ENCODE assay signal across 23 cellular contexts in genomic region chr12:52361553-52361952, GRCh38. TPM values are rescaled to one million over a fixed set of nuclear protein-coding genes. Genes with fewer than 3 reads are reported as not detected.
DNase-seq lines count a peak whose midpoint lies in the region; ATAC-seq and TF ChIP-seq lines count a peak whose summit lies in the region.
"Had no signal": no experiment of that assay in that cellular context is flagged by ENCODE, and none has a peak within 500 bp of the region (broad histone marks: within the 10 kb centered on the region; RNA-seq: fewer than 3 reads in every experiment).

No MANE protein-coding gene starts in this region.

- 95 to 96% methylated on average over 1 of the region's 1 CpG for WGBS in sigmoid colon, 2 donors

- H3K9ac ChIP-seq in BLaER1 = no peak overlapping the region

- no peak overlapping the region for H3K27ac Mint-ChIP-seq in CD14-positive monocyte
- no peak overlapping the region for H3K27ac Mint-ChIP-seq in stimulated activated naive CD8-positive, alpha-beta T cell treated with anti-CD3 and anti-CD28 coated beads, Interleukin-15, amount 100 ng/mL, for 72 hours
- no peak overlapping the region for H3K27ac Mint-ChIP-seq in GM23338

- no peaks in the 10 kb centered on the region for H3K9me2 ChIP-seq in GM23338 (ENCODE audit: insufficient read depth)

- no peaks in the 10 kb centered on the region for H3K36me3 ChIP-seq in BLaER1
- H3K36me3 ChIP-seq in sigmoid colon = no peaks in the 10 kb centered on the region
- no peaks in the 10 kb centered on the region for H3K36me3 ChIP-seq in GM23338 (ENCODE audit: insufficient read depth)

- TF ChIP-seq POLR2A in sigmoid colon (IDR thresholded peaks at IDR 0.05) = no peak

- H3F3A ChIP-seq in GM23338 (replicated peaks; ENCODE audit: low read depth) = no peaks in the 10 kb centered on the region

- no peak for ATAC-seq in stimulated activated naive CD8-positive, alpha-beta T cell treated with anti-CD3 and anti-CD28 coated beads, Interleukin-15, amount 100 ng/mL, for 72 hours
- ATAC-seq in GM23338 = no peak
- no peak for ATAC-seq in HG03039 (IDR thresholded peaks at IDR 0.05; ENCODE audit: unreplicated experiment)
- ATAC-seq: Panc1 had no signal

- H3K4me2 ChIP-seq in BLaER1 (peak overlapping the region; percentile 65; the same call in 1 of the 2 replicates), GM23338 (no peak overlapping the region)

- no peaks in the 10 kb centered on the region for H4K20me1 ChIP-seq in BLaER1
- H4K20me1 ChIP-seq in GM23338 (replicated peaks; ENCODE audit: insufficient read depth) = no peaks in the 10 kb centered on the region

- H3K4me1 ChIP-seq in BLaER1 = peaks cover 53% of the 10 kb centered on the region
- no peaks in the 10 kb centered on the region for H3K4me1 ChIP-seq in sigmoid colon
- H3K4me1 ChIP-seq in GM23338 (ENCODE audit: insufficient read depth) = no peaks in the 10 kb centered on the region

- intact Hi-C loops in CD14-positive monocyte (cut with micrococcal nuclease) = no loop called here
- intact Hi-C loops in sigmoid colon (cut with DNase I) = no loop called here

- H3K27me3 Mint-ChIP-seq in CD14-positive monocyte (ENCODE audit: low read depth in 3 of 3) = peaks cover 0 to 7% (median 3%) of the 10 kb centered on the region in 3 donors
- H3K27me3 Mint-ChIP-seq in stimulated activated naive CD8-positive, alpha-beta T cell treated with anti-CD3 and anti-CD28 coated beads, Interleukin-15, amount 100 ng/mL, for 72 hours = no peaks in the 10 kb centered on the region
- peaks cover 2% of the 10 kb centered on the region for H3K27me3 Mint-ChIP-seq in GM23338 (ENCODE audit: insufficient read depth, low read depth, poor library complexity)

- H3K9me3 Mint-ChIP-seq in CD14-positive monocyte (no peaks in the 10 kb centered on the region), GM23338 (no peaks in the 10 kb centered on the region)
- no peaks in the 10 kb centered on the region for H3K9me3 Mint-ChIP-seq in stimulated activated naive CD8-positive, alpha-beta T cell treated with anti-CD3 and anti-CD28 coated beads, Interleukin-15, amount 100 ng/mL, for 72 hours
- H3K9me3 Mint-ChIP-seq: CD8-positive, alpha-beta memory T cell; H9 had no signal

- no peak for TF ChIP-seq EP300 in sigmoid colon (IDR thresholded peaks at IDR 0.05)

- peak; percentile 14 for DNase-seq in CD14-positive monocyte (ENCODE audit: low spot score)
- DNase-seq in mesenteric fat pad (ENCODE audit: low spot score) = peak; percentile 20
- DNase-seq in sigmoid colon = peak; percentile 17
- DNase-seq in stimulated activated naive CD8-positive, alpha-beta T cell treated with anti-CD3 and anti-CD28 coated beads, Interleukin-15, amount 100 ng/mL, for 72 hours = no peak
- DNase-seq in GM23338 (ENCODE audit: low spot score) = no peak
- DNase-seq: Calu3, NCI-H1092, NCI-H1436 treated with DMSO at 0.1 percent for 48 hours, NCI-H1930, NCI-H2227 treated with DMSO at 0.1 percent for 48 hours, NCI-H510A treated with DMSO at 0.1 percent for 48 hours, NCI-H748 treated with DMSO at 0.1 percent for 48 hours had no signal

- no peak overlapping the region for H3K4me3 Mint-ChIP-seq in CD14-positive monocyte
- H3K4me3 Mint-ChIP-seq in stimulated activated naive CD8-positive, alpha-beta T cell treated with anti-CD3 and anti-CD28 coated beads, Interleukin-15, amount 100 ng/mL, for 72 hours = no peak overlapping the region
- no peak overlapping the region for H3K4me3 Mint-ChIP-seq in GM23338
- H3K4me3 Mint-ChIP-seq: H9 had no signal

- H3K9me3 ChIP-seq in BLaER1 = no peaks in the 10 kb centered on the region
- no peaks in the 10 kb centered on the region for H3K9me3 ChIP-seq in sigmoid colon

- peaks cover 6% of the 10 kb centered on the region for H3K4me1 Mint-ChIP-seq in CD14-positive monocyte
- H3K4me1 Mint-ChIP-seq in stimulated activated naive CD8-positive, alpha-beta T cell treated with anti-CD3 and anti-CD28 coated beads, Interleukin-15, amount 100 ng/mL, for 72 hours = peaks cover 26% of the 10 kb centered on the region
- peaks cover 9% of the 10 kb centered on the region for H3K4me1 Mint-ChIP-seq in GM23338

- no peak overlapping the region for H3K4me3 ChIP-seq in BLaER1
- no peak overlapping the region for H3K4me3 ChIP-seq in sigmoid colon
- H3K4me3 ChIP-seq in GM23338 = no peak overlapping the region

- H3K27ac ChIP-seq in BLaER1 (no peak overlapping the region), sigmoid colon (no peak overlapping the region), GM23338 (ENCODE audit: low read depth) (no peak overlapping the region)
- H3K27ac ChIP-seq: HL-60 had no signal

- H3K36me3 Mint-ChIP-seq in CD14-positive monocyte (no peaks in the 10 kb centered on the region), GM23338 (ENCODE audit: low read depth) (no peaks in the 10 kb centered on the region)
- H3K36me3 Mint-ChIP-seq: CD8-positive, alpha-beta memory T cell had no signal

- H3K79me2 ChIP-seq in GM23338 (replicated peaks; ENCODE audit: insufficient read depth) = no peaks in the 10 kb centered on the region

- TF ChIP-seq CTCF in CD14-positive monocyte (IDR thresholded peaks at IDR 0.05) (no peak), sigmoid colon (IDR thresholded peaks at IDR 0.05) (no peak), GM23338 (conservative IDR thresholded peaks at IDR 0.05; ENCODE audit: low read depth in 2 of 2) (no peak)

- H2AFZ ChIP-seq in GM23338 = no peak overlapping the region

- H3K27me3 ChIP-seq in BLaER1 = no peaks in the 10 kb centered on the region
- H3K27me3 ChIP-seq in sigmoid colon = no peaks in the 10 kb centered on the region
- no peaks in the 10 kb centered on the region for H3K27me3 ChIP-seq in GM23338 (ENCODE audit: insufficient read depth)

TF ChIP-seq in GM23338, 12 proteins besides CTCF, POLR2A, EP300 and RAD21 (continues in another document):
- TF ChIP-seq POLR2AphosphoS5 (IDR thresholded peaks at IDR 0.05; ENCODE audit: low read depth) = no peak
- TF ChIP-seq NANOG (IDR thresholded peaks at IDR 0.05; ENCODE audit: borderline replicate concordance) = no peak
- no peak for TF ChIP-seq STAT1 (IDR thresholded peaks at IDR 0.05; ENCODE audit: unreplicated experiment)
- TF ChIP-seq EZH2 (IDR thresholded peaks at IDR 0.05; ENCODE audit: low read depth, unreplicated experiment) = no peak
- no peak for TF ChIP-seq ZNF331 (CRISPR knock-in tag; IDR thresholded peaks at IDR 0.05; ENCODE audit: low read depth)
- no peak for TF ChIP-seq ZNF114 (CRISPR knock-in tag; IDR thresholded peaks at IDR 0.05)
- TF ChIP-seq JUNB (IDR thresholded peaks at IDR 0.05; ENCODE audit: unreplicated experiment) = no peak
- TF ChIP-seq CREB1 (CRISPR knock-in tag; IDR thresholded peaks at IDR 0.05; ENCODE audit: low read depth) = no peak
- no peak for TF ChIP-seq REST (IDR thresholded peaks at IDR 0.05; ENCODE audit: unreplicated experiment)
- no peak for TF ChIP-seq ETS1 (IDR thresholded peaks at IDR 0.05)

RNA-seq across cellular contexts. Expression of gene KRT85, which starts 5.7 kb away (rescaled TPM):
- not detected for polyA plus RNA-seq in CD14-positive monocyte
- not detected for total RNA-seq in mesenteric fat pad
- not detected for total RNA-seq in sigmoid colon
- not detected for polyA plus RNA-seq in sigmoid colon
- total RNA-seq in GM23338 (2014; rRNA removed; shearing (Covaris generic)) = not detected in 2 replicates
- not detected in 2 replicates for polyA plus RNA-seq in GM23338 (2016; fragmentation: Nextera tagmentation; extraction: Ambion mirVana)
- total RNA-seq: A673; Calu3; CD8-positive, alpha-beta memory T cell; H9; HepG2; HT-29 had no signal
- polyA plus RNA-seq: BJ; CD8-positive, alpha-beta memory T cell; HepG2 had no signal

RNA-seq across cellular contexts. Expression of gene KRT84, which starts 23.9 kb away (rescaled TPM):
- polyA plus RNA-seq in CD14-positive monocyte = not detected
- total RNA-seq in mesenteric fat pad = not detected
- total RNA-seq in sigmoid colon = not detected
- not detected for polyA plus RNA-seq in sigmoid colon
- total RNA-seq in GM23338 (2014; rRNA removed; shearing (Covaris generic)) = not detected in 2 replicates
- not detected in 2 replicates for polyA plus RNA-seq in GM23338 (2016; fragmentation: Nextera tagmentation; extraction: Ambion mirVana)
- total RNA-seq: A673; Calu3; CD8-positive, alpha-beta memory T cell; Daoy; H9; HepG2; HT-29 had no signal
- polyA plus RNA-seq: BJ; CD8-positive, alpha-beta memory T cell; HepG2 had no signal

RNA-seq across cellular contexts. Expression of gene KRT83, which starts 40.4 kb away (rescaled TPM):
- polyA plus RNA-seq in CD14-positive monocyte (not detected), sigmoid colon (not detected), GM23338 (2016; fragmentation: Nextera tagmentation; extraction: Ambion mirVana) (not detected in 2 replicates)
- total RNA-seq in mesenteric fat pad (not detected), sigmoid colon (not detected)
- not detected in 2 replicates for total RNA-seq in GM23338 (2014; rRNA removed; shearing (Covaris generic))
- total RNA-seq: A673; Calu3; CD8-positive, alpha-beta memory T cell; Daoy; H9; HepG2 had no signal
- polyA plus RNA-seq: CD8-positive, alpha-beta memory T cell; HepG2 had no signal

RNA-seq across cellular contexts. Expression of gene KRT82, which starts 44.6 kb away (rescaled TPM):
- polyA plus RNA-seq in CD14-positive monocyte (not detected), sigmoid colon (under 1 TPM in 1 of 3 donors, not detected in 2; 0.03 TPM), GM23338 (2016; fragmentation: Nextera tagmentation; extraction: Ambion mirVana) (not detected in 2 replicates)
- total RNA-seq in mesenteric fat pad (not detected), sigmoid colon (not detected)
- not detected in 2 replicates for total RNA-seq in GM23338 (2014; rRNA removed; shearing (Covaris generic))
- total RNA-seq: A673; Calu3; CD8-positive, alpha-beta memory T cell; Daoy; H9; HepG2; HT-29 had no signal
- polyA plus RNA-seq: BJ; CD8-positive, alpha-beta memory T cell; HepG2 had no signal

Comparison
In these comparisons a context has a peak if more than half of its experiments do, and no peak if none do; other contexts are left out.
1. DNase-seq: peak in CD14-positive monocyte (single experiment), mesenteric fat pad (single experiment) and sigmoid colon (single experiment); none in stimulated activated naive CD8-positive, alpha-beta T cell treated with anti-CD3 and anti-CD28 coated beads, Interleukin-15, amount 100 ng/mL, for 72 hours (0 of 2) and GM23338 (single experiment).